Comparison of ENCODE assay signal across 2 cellular contexts in the genomic region with DNA sequence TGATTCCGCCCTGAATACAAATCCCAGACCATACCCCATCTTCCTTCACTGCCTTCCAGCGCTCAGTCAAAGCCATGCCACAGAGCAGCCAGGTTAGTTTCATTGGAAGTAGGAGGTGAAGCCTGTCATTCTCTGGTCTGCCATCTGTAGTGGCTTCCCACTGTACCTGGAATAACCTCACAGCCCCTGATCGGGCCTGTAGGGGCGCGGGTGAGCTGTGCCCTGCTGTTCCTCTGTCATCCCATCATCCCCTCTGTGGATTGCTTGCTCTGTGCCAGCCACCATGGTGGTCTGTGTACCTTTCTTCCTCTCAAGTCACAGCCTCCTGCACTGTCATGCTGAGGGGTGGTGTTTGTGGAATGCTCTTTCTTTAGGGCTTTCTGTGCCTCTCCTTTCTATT.
TF ChIP-seq lines count a peak whose summit lies in the region.

No MANE protein-coding gene starts in this region.

TF ChIP-seq in GM23338, 12 proteins besides CTCF, POLR2A, EP300 and RAD21 (continued from another document):
- TF ChIP-seq JUNB (IDR thresholded peaks at IDR 0.05; ENCODE audit: unreplicated experiment) (no peak), STAT1 (IDR thresholded peaks at IDR 0.05; ENCODE audit: unreplicated experiment) (no peak), NANOG (IDR thresholded peaks at IDR 0.05; ENCODE audit: borderline replicate concordance) (no peak), ZNF114 (CRISPR knock-in tag; IDR thresholded peaks at IDR 0.05) (no peak), CREB1 (CRISPR knock-in tag; IDR thresholded peaks at IDR 0.05; ENCODE audit: low read depth) (no peak), POLR2AphosphoS5 (IDR thresholded peaks at IDR 0.05; ENCODE audit: low read depth) (no peak), EZH2phosphoT487 (IDR thresholded peaks at IDR 0.05; ENCODE audit: unreplicated experiment) (no peak)
- TF ChIP-seq, protein P1, sequence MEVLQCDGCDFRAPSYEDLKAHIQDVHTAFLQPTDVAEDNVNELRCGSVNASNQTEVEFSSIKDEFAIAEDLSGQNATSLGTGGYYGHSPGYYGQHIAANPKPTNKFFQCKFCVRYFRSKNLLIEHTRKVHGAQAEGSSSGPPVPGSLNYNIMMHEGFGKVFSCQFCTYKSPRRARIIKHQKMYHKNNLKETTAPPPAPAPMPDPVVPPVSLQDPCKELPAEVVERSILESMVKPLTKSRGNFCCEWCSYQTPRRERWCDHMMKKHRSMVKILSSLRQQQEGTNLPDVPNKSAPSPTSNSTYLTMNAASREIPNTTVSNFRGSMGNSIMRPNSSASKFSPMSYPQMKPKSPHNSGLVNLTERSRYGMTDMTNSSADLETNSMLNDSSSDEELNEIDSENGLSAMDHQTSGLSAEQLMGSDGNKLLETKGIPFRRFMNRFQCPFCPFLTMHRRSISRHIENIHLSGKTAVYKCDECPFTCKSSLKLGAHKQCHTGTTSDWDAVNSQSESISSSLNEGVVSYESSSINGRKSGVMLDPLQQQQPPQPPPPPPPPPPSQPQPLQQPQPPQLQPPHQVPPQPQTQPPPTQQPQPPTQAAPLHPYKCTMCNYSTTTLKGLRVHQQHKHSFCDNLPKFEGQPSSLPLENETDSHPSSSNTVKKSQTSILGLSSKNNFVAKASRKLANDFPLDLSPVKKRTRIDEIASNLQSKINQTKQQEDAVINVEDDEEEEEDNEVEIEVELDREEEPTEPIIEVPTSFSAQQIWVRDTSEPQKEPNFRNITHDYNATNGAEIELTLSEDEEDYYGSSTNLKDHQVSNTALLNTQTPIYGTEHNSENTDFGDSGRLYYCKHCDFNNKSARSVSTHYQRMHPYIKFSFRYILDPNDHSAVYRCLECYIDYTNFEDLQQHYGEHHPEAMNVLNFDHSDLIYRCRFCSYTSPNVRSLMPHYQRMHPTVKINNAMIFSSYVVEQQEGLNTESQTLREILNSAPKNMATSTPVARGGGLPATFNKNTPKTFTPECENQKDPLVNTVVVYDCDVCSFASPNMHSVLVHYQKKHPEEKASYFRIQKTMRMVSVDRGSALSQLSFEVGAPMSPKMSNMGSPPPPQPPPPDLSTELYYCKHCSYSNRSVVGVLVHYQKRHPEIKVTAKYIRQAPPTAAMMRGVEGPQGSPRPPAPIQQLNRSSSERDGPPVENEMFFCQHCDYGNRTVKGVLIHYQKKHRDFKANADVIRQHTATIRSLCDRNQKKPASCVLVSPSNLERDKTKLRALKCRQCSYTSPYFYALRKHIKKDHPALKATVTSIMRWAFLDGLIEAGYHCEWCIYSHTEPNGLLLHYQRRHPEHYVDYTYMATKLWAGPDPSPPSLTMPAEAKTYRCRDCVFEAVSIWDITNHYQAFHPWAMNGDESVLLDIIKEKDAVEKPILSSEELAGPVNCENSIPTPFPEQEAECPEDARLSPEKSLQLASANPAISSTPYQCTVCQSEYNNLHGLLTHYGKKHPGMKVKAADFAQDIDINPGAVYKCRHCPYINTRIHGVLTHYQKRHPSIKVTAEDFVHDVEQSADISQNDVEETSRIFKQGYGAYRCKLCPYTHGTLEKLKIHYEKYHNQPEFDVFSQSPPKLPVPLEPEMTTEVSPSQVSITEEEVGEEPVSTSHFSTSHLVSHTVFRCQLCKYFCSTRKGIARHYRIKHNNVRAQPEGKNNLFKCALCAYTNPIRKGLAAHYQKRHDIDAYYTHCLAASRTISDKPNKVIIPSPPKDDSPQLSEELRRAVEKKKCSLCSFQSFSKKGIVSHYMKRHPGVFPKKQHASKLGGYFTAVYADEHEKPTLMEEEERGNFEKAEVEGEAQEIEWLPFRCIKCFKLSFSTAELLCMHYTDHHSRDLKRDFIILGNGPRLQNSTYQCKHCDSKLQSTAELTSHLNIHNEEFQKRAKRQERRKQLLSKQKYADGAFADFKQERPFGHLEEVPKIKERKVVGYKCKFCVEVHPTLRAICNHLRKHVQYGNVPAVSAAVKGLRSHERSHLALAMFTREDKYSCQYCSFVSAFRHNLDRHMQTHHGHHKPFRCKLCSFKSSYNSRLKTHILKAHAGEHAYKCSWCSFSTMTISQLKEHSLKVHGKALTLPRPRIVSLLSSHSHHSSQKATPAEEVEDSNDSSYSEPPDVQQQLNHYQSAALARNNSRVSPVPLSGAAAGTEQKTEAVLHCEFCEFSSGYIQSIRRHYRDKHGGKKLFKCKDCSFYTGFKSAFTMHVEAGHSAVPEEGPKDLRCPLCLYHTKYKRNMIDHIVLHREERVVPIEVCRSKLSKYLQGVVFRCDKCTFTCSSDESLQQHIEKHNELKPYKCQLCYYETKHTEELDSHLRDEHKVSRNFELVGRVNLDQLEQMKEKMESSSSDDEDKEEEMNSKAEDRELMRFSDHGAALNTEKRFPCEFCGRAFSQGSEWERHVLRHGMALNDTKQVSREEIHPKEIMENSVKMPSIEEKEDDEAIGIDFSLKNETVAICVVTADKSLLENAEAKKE (CRISPR knock-in tag; IDR thresholded peaks at IDR 0.05): no peak
- TF ChIP-seq, protein P2, sequence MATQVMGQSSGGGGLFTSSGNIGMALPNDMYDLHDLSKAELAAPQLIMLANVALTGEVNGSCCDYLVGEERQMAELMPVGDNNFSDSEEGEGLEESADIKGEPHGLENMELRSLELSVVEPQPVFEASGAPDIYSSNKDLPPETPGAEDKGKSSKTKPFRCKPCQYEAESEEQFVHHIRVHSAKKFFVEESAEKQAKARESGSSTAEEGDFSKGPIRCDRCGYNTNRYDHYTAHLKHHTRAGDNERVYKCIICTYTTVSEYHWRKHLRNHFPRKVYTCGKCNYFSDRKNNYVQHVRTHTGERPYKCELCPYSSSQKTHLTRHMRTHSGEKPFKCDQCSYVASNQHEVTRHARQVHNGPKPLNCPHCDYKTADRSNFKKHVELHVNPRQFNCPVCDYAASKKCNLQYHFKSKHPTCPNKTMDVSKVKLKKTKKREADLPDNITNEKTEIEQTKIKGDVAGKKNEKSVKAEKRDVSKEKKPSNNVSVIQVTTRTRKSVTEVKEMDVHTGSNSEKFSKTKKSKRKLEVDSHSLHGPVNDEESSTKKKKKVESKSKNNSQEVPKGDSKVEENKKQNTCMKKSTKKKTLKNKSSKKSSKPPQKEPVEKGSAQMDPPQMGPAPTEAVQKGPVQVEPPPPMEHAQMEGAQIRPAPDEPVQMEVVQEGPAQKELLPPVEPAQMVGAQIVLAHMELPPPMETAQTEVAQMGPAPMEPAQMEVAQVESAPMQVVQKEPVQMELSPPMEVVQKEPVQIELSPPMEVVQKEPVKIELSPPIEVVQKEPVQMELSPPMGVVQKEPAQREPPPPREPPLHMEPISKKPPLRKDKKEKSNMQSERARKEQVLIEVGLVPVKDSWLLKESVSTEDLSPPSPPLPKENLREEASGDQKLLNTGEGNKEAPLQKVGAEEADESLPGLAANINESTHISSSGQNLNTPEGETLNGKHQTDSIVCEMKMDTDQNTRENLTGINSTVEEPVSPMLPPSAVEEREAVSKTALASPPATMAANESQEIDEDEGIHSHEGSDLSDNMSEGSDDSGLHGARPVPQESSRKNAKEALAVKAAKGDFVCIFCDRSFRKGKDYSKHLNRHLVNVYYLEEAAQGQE (IDR thresholded peaks at IDR 0.05; ENCODE audit: unreplicated experiment): no peak
TF ChIP-seq in GM23338: peak in this region for 0.

TF ChIP-seq in SK-N-SH, 30 proteins besides CTCF, POLR2A, EP300 and RAD21 (continued from another document):
- TF ChIP-seq, protein P3, sequence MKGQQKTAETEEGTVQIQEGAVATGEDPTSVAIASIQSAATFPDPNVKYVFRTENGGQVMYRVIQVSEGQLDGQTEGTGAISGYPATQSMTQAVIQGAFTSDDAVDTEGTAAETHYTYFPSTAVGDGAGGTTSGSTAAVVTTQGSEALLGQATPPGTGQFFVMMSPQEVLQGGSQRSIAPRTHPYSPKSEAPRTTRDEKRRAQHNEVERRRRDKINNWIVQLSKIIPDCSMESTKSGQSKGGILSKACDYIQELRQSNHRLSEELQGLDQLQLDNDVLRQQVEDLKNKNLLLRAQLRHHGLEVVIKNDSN (IDR thresholded peaks at IDR 0.05; ENCODE audit: borderline replicate concordance, low read depth): no peak
- TF ChIP-seq, protein P4, sequence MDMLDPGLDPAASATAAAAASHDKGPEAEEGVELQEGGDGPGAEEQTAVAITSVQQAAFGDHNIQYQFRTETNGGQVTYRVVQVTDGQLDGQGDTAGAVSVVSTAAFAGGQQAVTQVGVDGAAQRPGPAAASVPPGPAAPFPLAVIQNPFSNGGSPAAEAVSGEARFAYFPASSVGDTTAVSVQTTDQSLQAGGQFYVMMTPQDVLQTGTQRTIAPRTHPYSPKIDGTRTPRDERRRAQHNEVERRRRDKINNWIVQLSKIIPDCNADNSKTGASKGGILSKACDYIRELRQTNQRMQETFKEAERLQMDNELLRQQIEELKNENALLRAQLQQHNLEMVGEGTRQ (IDR thresholded peaks at IDR 0.05; ENCODE audit: borderline replicate concordance, low read depth, low read length): no peak
